8 cellular contexts compared by ENCODE assay signal in genomic region chr9:132372177-132373095, GRCh38. TPM values are rescaled to one million over a fixed set of nuclear protein-coding genes. Genes with fewer than 3 reads are reported as not detected.
A peak's percentile ranks its signal among the peaks of the same experiment; 100 is the strongest.
DNase-seq lines count a peak whose midpoint lies in the region; TF ChIP-seq lines count a peak whose summit lies in the region.

No MANE protein-coding gene starts in this region.

- DNase-seq in G401 (ENCODE audit: low spot score), result peak; percentile 8
- no peak for DNase-seq in RWPE1 (ENCODE audit: low spot score)
- no peak for DNase-seq in esophagus squamous epithelium (lab: John Stamatoyannopoulos, UW)
- peak; percentile 5 for DNase-seq in occipital lobe (lab: John Stamatoyannopoulos, UW)
- DNase-seq in NCI-H1436 (lab: John Stamatoyannopoulos, UW), result no peak
- DNase-seq in NCI-H2081 treated with DMSO at 0.1 percent for 48 hours (lab: John Stamatoyannopoulos, UW), result no peak
- DNase-seq in effector CD4-positive, alpha-beta T cell, result no peak
- DNase-seq in activated CD4-positive, alpha-beta T cell treated with anti-CD3 and anti-CD28 coated beads, Interleukin-2, amount 50 U/mL, for 48 hours, result no peak

- H3K27ac ChIP-seq in RWPE1 (peak overlapping the region; percentile 5; the same call in 1 of the 2 replicates), esophagus squamous epithelium (peak overlapping the region; percentile 39 to 84 (median 68))

- H3K4me3 ChIP-seq in esophagus squamous epithelium, result no peak overlapping the region

- peaks cover 0 to 29% (median 10%) of the 10 kb centered on the region in 3 donors for H3K36me3 ChIP-seq in esophagus squamous epithelium

- TF ChIP-seq CTCF in RWPE1 (conservative IDR thresholded peaks at IDR 0.05; ENCODE audit: low read depth), result no peak
- TF ChIP-seq CTCF in esophagus squamous epithelium (IDR thresholded peaks at IDR 0.05), result no peak

- intact Hi-C loops in esophagus squamous epithelium (cut with DNase I), result no loop called here

- peaks cover 6 to 37% (median 12%) of the 10 kb centered on the region in 3 donors for H3K4me1 ChIP-seq in esophagus squamous epithelium

- POLR2A ChIA-PET in RWPE1 (lab: Yijun Ruan, JAX; ENCODE audit: low non-redundant PET), result interaction anchor here (0.7 to 1.2 kb wide), 2 partner anchors 25 to 300 kb away, joined by 3 to 4 read pairs; no protein-coding TSS in a partner anchor

- CTCF ChIA-PET in RWPE1 (lab: Yijun Ruan, JAX), result interaction anchor here (0.5 to 0.6 kb wide), 6 partner anchors 15 to 610 kb away, joined by 3 to 7 read pairs (median 3); no protein-coding TSS in a partner anchor

- TF ChIP-seq POLR2A in esophagus squamous epithelium (IDR thresholded peaks at IDR 0.05), result no peak

- in situ Hi-C loops in G401 (cut with HindIII; ENCODE audit: low sequenced_read_pairs), result no loop called here

- no peaks in the 10 kb centered on the region for H3K27me3 ChIP-seq in esophagus squamous epithelium

- no peaks in the 10 kb centered on the region for H3K9me3 ChIP-seq in esophagus squamous epithelium

- WGBS in esophagus squamous epithelium, 2 donors, result 58 to 60% methylated on average over 14 of the region's 14 CpGs

RNA-seq across cellular contexts. Expression of gene SETX, which starts 17.6 kb away (rescaled TPM):
- 17.5 and 26.9 TPM in 2 replicates for total RNA-seq in G401 (2014; rRNA removed; shearing (Covaris generic))
- 10 to 100 TPM; 22.4 to 56.3 (median 33.0) TPM for total RNA-seq in esophagus squamous epithelium
- total RNA-seq in occipital lobe, result 85.3 TPM

RNA-seq across cellular contexts. Expression of gene TTF1, which starts 34.2 kb away (rescaled TPM):
- 7.8 and 18.4 TPM in 2 replicates for total RNA-seq in G401 (2014; rRNA removed; shearing (Covaris generic))
- 10 to 100 TPM in 1 of 4 donors, 1 to 10 TPM in 3; 4.4 to 14.9 (median 8.1) TPM for total RNA-seq in esophagus squamous epithelium
- total RNA-seq in occipital lobe, result 11.7 TPM

RNA-seq across cellular contexts. Expression of gene CFAP77, which starts 37.6 kb away (rescaled TPM):
- not detected in 2 replicates for total RNA-seq in G401 (2014; rRNA removed; shearing (Covaris generic))
- not detected for total RNA-seq in esophagus squamous epithelium
- total RNA-seq in occipital lobe, result not detected

Comparison
In these comparisons a context has a peak if more than half of its experiments do, and no peak if none do; other contexts are left out.
1. DNase-seq: peak in G401 (single experiment) and occipital lobe (single experiment); none in RWPE1 (single experiment), esophagus squamous epithelium (single experiment), NCI-H1436 (single experiment), NCI-H2081 treated with DMSO at 0.1 percent for 48 hours (single experiment), effector CD4-positive, alpha-beta T cell (single experiment) and activated CD4-positive, alpha-beta T cell treated with anti-CD3 and anti-CD28 coated beads, Interleukin-2, amount 50 U/mL, for 48 hours (0 of 2).